18 cellular contexts compared by ENCODE assay signal in genomic region chr19:1760786-1761527, GRCh38. TPM values are rescaled to one million over a fixed set of nuclear protein-coding genes. Genes with fewer than 3 reads are reported as not detected.
"Had no signal": no experiment of that assay in that cellular context is flagged by ENCODE, and none has a peak within 500 bp of the region (broad histone marks: within the 10 kb centered on the region; RNA-seq: fewer than 3 reads in every experiment).

No MANE protein-coding gene starts in this region.

RNA-seq across cellular contexts. Expression of gene ONECUT3, which starts 7.7 kb away (rescaled TPM):
- total RNA-seq: naive thymus-derived CD8-positive, alpha-beta T cell; natural killer cell treated with Interleukin-12 subunit alpha and Interleukin-12 subunit beta and Interleukin-15 and Interleukin-18, amount 100 ng/mL, for 72 hours; occipital lobe; osteoblast; prostate gland; pulmonary artery endothelial cell; right atrium auricular region; sciatic nerve; smooth muscle cell; spleen; subcutaneous adipose tissue; temporal lobe; thyroid gland; tibial nerve; upper lobe of left lung; ureter; vagina had no signal
- polyA plus RNA-seq: naive thymus-derived CD8-positive, alpha-beta T cell; ovary; smooth muscle cell; spleen had no signal
